ENCODE assay signal across 27 cellular contexts in the genomic region with DNA sequence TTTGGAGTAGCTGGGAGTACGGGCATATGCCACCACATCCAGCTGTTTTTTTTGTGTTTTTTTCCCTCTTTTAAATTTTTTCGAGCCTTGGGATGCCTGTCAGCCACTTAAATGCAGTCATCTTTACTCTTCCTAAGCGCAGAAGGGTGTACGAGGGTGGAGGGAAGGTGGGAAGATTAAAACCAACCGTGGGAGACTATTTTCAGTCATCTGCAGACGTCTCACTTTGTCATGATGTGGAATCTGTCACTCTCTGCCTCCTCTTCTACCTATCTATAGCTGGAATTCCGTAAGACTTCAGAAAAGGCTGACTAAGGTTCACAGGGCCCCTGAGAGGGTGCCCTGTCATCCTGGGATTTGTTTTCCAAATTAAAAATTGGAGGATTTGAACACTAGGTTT.
DNase-seq lines count a peak whose midpoint lies in the region; ATAC-seq and TF ChIP-seq lines count a peak whose summit lies in the region.
"Had no signal": no experiment of that assay in that cellular context is flagged by ENCODE, and none has a peak within 500 bp of the region (broad histone marks: within the 10 kb centered on the region; RNA-seq: fewer than 3 reads in every experiment).

No MANE protein-coding gene starts in this region.

- no peak overlapping the region for H3K4me3 ChIP-seq in right atrium auricular region
- no peak overlapping the region for H3K4me3 ChIP-seq in gastroesophageal sphincter
- no peak overlapping the region for H3K4me3 ChIP-seq in sigmoid colon
- H3K4me3 ChIP-seq: HAP-1, lower lobe of right lung had no signal

- no peak overlapping the region for H3K4me3 Mint-ChIP-seq in natural killer cell
- H3K4me3 Mint-ChIP-seq: activated CD4-positive, alpha-beta memory T cell treated with anti-CD3 and anti-CD28 coated beads, Interleukin-2, amount 10 ng/mL, durations not matched to agents 7 days and 5 days; activated naive CD4-positive, alpha-beta T cell treated with anti-CD3 and anti-CD28 coated beads for 36 hours; brain; CD8-positive, alpha-beta T cell; natural killer cell treated with Interleukin-12 subunit alpha and Interleukin-12 subunit beta and Interleukin-15 and Interleukin-18, amount 100 ng/mL, for 72 hours; stimulated activated naive CD8-positive, alpha-beta T cell treated with anti-CD3 and anti-CD28 coated beads, Interleukin-15, Interleukin-2, amounts not matched to agents 100 ng/mL and 50 ng/mL, for 24 hours; T-helper 2 cell treated with Interferon-gamma antibody and Interleukin-4, amounts not matched to agents 5 μg/mL and 100 μg/mL, for 36 hours had no signal

- intact Hi-C loops in cardiac septum (cut with DNase I) (no loop called here), sigmoid colon (cut with DNase I) (no loop called here), natural killer cell (cut with micrococcal nuclease) (no loop called here)

- H3K27me3 Mint-ChIP-seq in natural killer cell (ENCODE audit: low read depth in 2 of 2): peaks cover 75 to 82% of the 10 kb centered on the region in 2 donors
- H3K27me3 Mint-ChIP-seq: brain had no signal

- H3K27ac Mint-ChIP-seq in natural killer cell: no peak overlapping the region
- H3K27ac Mint-ChIP-seq: activated CD4-positive, alpha-beta memory T cell treated with anti-CD3 and anti-CD28 coated beads, Interleukin-2, amount 10 ng/mL, durations not matched to agents 7 days and 5 days; activated naive CD4-positive, alpha-beta T cell treated with anti-CD3 and anti-CD28 coated beads for 36 hours; CD8-positive, alpha-beta T cell; natural killer cell treated with Interleukin-12 subunit alpha and Interleukin-12 subunit beta and Interleukin-15 and Interleukin-18, amount 100 ng/mL, for 72 hours; stimulated activated naive CD8-positive, alpha-beta T cell treated with anti-CD3 and anti-CD28 coated beads, Interleukin-15, Interleukin-2, amounts not matched to agents 100 ng/mL and 50 ng/mL, for 24 hours; T-helper 2 cell treated with Interferon-gamma antibody and Interleukin-4, amounts not matched to agents 5 μg/mL and 100 μg/mL, for 36 hours had no signal

- H3K27me3 ChIP-seq in right atrium auricular region: no peaks in the 10 kb centered on the region
- H3K27me3 ChIP-seq in gastroesophageal sphincter: no peaks in the 10 kb centered on the region
- no peaks in the 10 kb centered on the region for H3K27me3 ChIP-seq in sigmoid colon
- H3K27me3 ChIP-seq: BE2C had no signal

- TF ChIP-seq EP300 in gastroesophageal sphincter (IDR thresholded peaks at IDR 0.05) (no peak), sigmoid colon (IDR thresholded peaks at IDR 0.05) (no peak)

- peaks cover 21 to 22% of the 10 kb centered on the region in 2 donors for H3K4me1 Mint-ChIP-seq in natural killer cell

- H3K27ac ChIP-seq in right atrium auricular region (peak overlapping the region; percentile 86 to 97), gastroesophageal sphincter (peak overlapping the region; percentile 86 to 88 (median 88)), sigmoid colon (peak overlapping the region; percentile 81 to 95 (median 88))
- H3K27ac ChIP-seq: lower lobe of right lung had no signal

- DNase-seq in right atrium auricular region (ENCODE audit: low spot score) (peak; percentile 4), cardiac septum (ENCODE audit: low spot score) (no peak), sigmoid colon (no peak), GM19238 (ENCODE audit: insufficient read length, low spot score) (no peak), natural killer cell (no peak)
- DNase-seq: activated CD4-positive, alpha-beta memory T cell treated with anti-CD3 and anti-CD28 coated beads, Interleukin-2, amount 10 ng/mL, durations not matched to agents 7 days and 5 days; activated CD8-positive, alpha-beta memory T cell treated with anti-CD3 and anti-CD28 coated beads, Interleukin-2, amount 50 U/mL, for 4 hours; activated naive CD4-positive, alpha-beta T cell treated with anti-CD3 and anti-CD28 coated beads for 36 hours; BE2C; CD8-positive, alpha-beta T cell; Kasumi-1; kidney; lower lobe of right lung; NCI-H1436; NCI-H226; NCI-H526 treated with DMSO at 0.1 percent for 48 hours; occipital lobe; SHP77 treated with DMSO at 0.1 percent for 48 hours; stimulated activated CD4-positive, alpha-beta T cell treated with anti-CD3 and anti-CD28 coated beads, Interleukin-1b, Interleukin-23, amount 100 ng/mL, for 48 hours had no signal

- no peaks in the 10 kb centered on the region for H3K9me3 ChIP-seq in right atrium auricular region
- H3K9me3 ChIP-seq in gastroesophageal sphincter: no peaks in the 10 kb centered on the region
- no peaks in the 10 kb centered on the region for H3K9me3 ChIP-seq in sigmoid colon
- H3K9me3 ChIP-seq: BE2C, HAP-1, lower lobe of right lung had no signal

- no peaks in the 10 kb centered on the region for H3K36me3 ChIP-seq in right atrium auricular region
- no peaks in the 10 kb centered on the region for H3K36me3 ChIP-seq in gastroesophageal sphincter
- H3K36me3 ChIP-seq in sigmoid colon: no peaks in the 10 kb centered on the region
- H3K36me3 ChIP-seq: BE2C, HAP-1, lower lobe of right lung had no signal

- no peak for ATAC-seq in gastroesophageal sphincter
- ATAC-seq in HG03521 (IDR thresholded peaks at IDR 0.05; ENCODE audit: unreplicated experiment): no peak
- ATAC-seq in natural killer cell: no peak
- no peak for ATAC-seq in HG03097 (IDR thresholded peaks at IDR 0.05; ENCODE audit: low FRiP score, unreplicated experiment)
- ATAC-seq: CD8-positive, alpha-beta T cell; lower lobe of right lung; natural killer cell treated with Interleukin-12 subunit alpha and Interleukin-12 subunit beta and Interleukin-15 and Interleukin-18, amount 100 ng/mL, for 72 hours had no signal

- no peak for TF ChIP-seq POLR2A in gastroesophageal sphincter (IDR thresholded peaks at IDR 0.05)
- TF ChIP-seq POLR2A in sigmoid colon (IDR thresholded peaks at IDR 0.05): no peak

- no peak for TF ChIP-seq CTCF in right atrium auricular region (IDR thresholded peaks at IDR 0.05)
- no peak for TF ChIP-seq CTCF in gastroesophageal sphincter (IDR thresholded peaks at IDR 0.05)
- TF ChIP-seq CTCF in sigmoid colon (IDR thresholded peaks at IDR 0.05): no peak
- no peak for TF ChIP-seq CTCF in natural killer cell (IDR thresholded peaks at IDR 0.05)

- H3K9me3 Mint-ChIP-seq in natural killer cell: no peaks in the 10 kb centered on the region
- H3K9me3 Mint-ChIP-seq: activated CD4-positive, alpha-beta memory T cell treated with anti-CD3 and anti-CD28 coated beads, Interleukin-2, amount 10 ng/mL, durations not matched to agents 7 days and 5 days; activated naive CD4-positive, alpha-beta T cell treated with anti-CD3 and anti-CD28 coated beads for 36 hours; brain; CD8-positive, alpha-beta T cell; natural killer cell treated with Interleukin-12 subunit alpha and Interleukin-12 subunit beta and Interleukin-15 and Interleukin-18, amount 100 ng/mL, for 72 hours; stimulated activated naive CD8-positive, alpha-beta T cell treated with anti-CD3 and anti-CD28 coated beads, Interleukin-15, Interleukin-2, amounts not matched to agents 100 ng/mL and 50 ng/mL, for 24 hours; T-helper 2 cell treated with Interferon-gamma antibody and Interleukin-4, amounts not matched to agents 5 μg/mL and 100 μg/mL, for 36 hours had no signal

- H3K4me1 ChIP-seq in right atrium auricular region (peaks cover 6 to 87% of the 10 kb centered on the region in 2 donors), gastroesophageal sphincter (peaks cover 29 to 93% (median 36%) of the 10 kb centered on the region in 3 donors), sigmoid colon (peaks cover 0 to 96% (median 87%) of the 10 kb centered on the region in 4 donors)

- 52 to 69% methylated on average over 6 to 7 of the region's 7 CpGs for WGBS in gastroesophageal sphincter (ENCODE audit: low coverage in 1 of 2), 2 donors
- WGBS in sigmoid colon, 2 donors: 88 to 89% methylated on average over 7 of the region's 7 CpGs

- no peaks in the 10 kb centered on the region for H3K36me3 Mint-ChIP-seq in natural killer cell
- H3K36me3 Mint-ChIP-seq: brain; CD8-positive, alpha-beta T cell; natural killer cell treated with Interleukin-12 subunit alpha and Interleukin-12 subunit beta and Interleukin-15 and Interleukin-18, amount 100 ng/mL, for 72 hours had no signal
